Comparison of ENCODE assay signal across 15 cellular contexts in genomic region chr5:172929371-172929838, GRCh38. TPM values are rescaled to one million over a fixed set of nuclear protein-coding genes. Genes with fewer than 3 reads are reported as not detected.
A peak's percentile ranks its signal among the peaks of the same experiment; 100 is the strongest.
DNase-seq lines count a peak whose midpoint lies in the region; ATAC-seq, FAIRE-seq and TF ChIP-seq lines count a peak whose summit lies in the region.
"Had no signal": no experiment of that assay in that cellular context is flagged by ENCODE, and none has a peak within 500 bp of the region (broad histone marks: within the 10 kb centered on the region; RNA-seq: fewer than 3 reads in every experiment).

No MANE protein-coding gene starts in this region.

- no peaks in the 10 kb centered on the region for H3K27me3 ChIP-seq in endothelial cell of umbilical vein (ENCODE audit: control insufficient read depth in 2 of 2, insufficient read depth in 2 of 2, low read length in 2 of 2)
- no peaks in the 10 kb centered on the region for H3K27me3 ChIP-seq in suprapubic skin
- H3K27me3 ChIP-seq: cardiac muscle cell had no signal

- peaks cover 31% of the 10 kb centered on the region for H3K4me1 ChIP-seq in endothelial cell of umbilical vein (ENCODE audit: control insufficient read depth, extremely low read depth, insufficient read depth, low read length)
- no peaks in the 10 kb centered on the region for H3K4me1 ChIP-seq in mucosa of descending colon (ENCODE audit: low read depth)
- H3K4me1 ChIP-seq in suprapubic skin = peaks cover 15% of the 10 kb centered on the region

- CTCF ChIA-PET in endothelial cell of umbilical vein (lab: Charles Lee) = interaction anchor here (0.7 to 3.5 kb wide), 9 partner anchors 8 to 222 kb away, joined by 3 to 27 read pairs (median 4); no protein-coding TSS in a partner anchor

- no peak overlapping the region for H3K4me2 ChIP-seq in endothelial cell of umbilical vein (ENCODE audit: insufficient read depth, low read length)

- TF ChIP-seq CTCF in endothelial cell of umbilical vein (IDR thresholded peaks at IDR 0.05; ENCODE audit: extremely low read depth in 1 of 2, insufficient read depth in 1 of 2, low read depth in 1 of 2, low read length in 2 of 2) = no peak
- no peak for TF ChIP-seq CTCF in osteocyte (IDR thresholded peaks at IDR 0.05)
- TF ChIP-seq CTCF in mucosa of descending colon (IDR thresholded peaks at IDR 0.05) = no peak
- no peak for TF ChIP-seq CTCF in suprapubic skin (IDR thresholded peaks at IDR 0.05)

- peak overlapping the region; percentile 45 for H3K27ac ChIP-seq in endothelial cell of umbilical vein (ENCODE audit: insufficient read depth, low read depth, low read length)
- no peak overlapping the region for H3K27ac ChIP-seq in suprapubic skin
- H3K27ac ChIP-seq: cardiac muscle cell had no signal

- peak overlapping the region; percentile 45 for H3K27ac Mint-ChIP-seq in osteocyte (ENCODE audit: unreplicated experiment)
- H3K27ac Mint-ChIP-seq: activated T-helper 1 cell treated with anti-CD3 and anti-CD28 coated beads, Interleukin-12 subunit alpha, Interleukin-12 subunit beta, Interleukin-2, Interleukin-4 antibody, amounts not matched to agents 30 ng/mL and 10 ng/mL and 1 ng/mL, durations not matched to agents 14 hours and 24 hours and 36 hours had no signal

- POLR2A ChIA-PET in endothelial cell of umbilical vein (lab: Charles Lee) = interaction anchor here (0.8 kb wide), 1 partner anchor 158 kb away, joined by 3 read pairs; the partner anchor contains the start of gene DUSP1

- no TSS peak for BruUV-seq in endothelial cell of umbilical vein (replicated peaks; lab: Mats Ljungman, UMichigan)

- FAIRE-seq in endothelial cell of umbilical vein (lab: Jason Lieb, UNC) = peak; percentile 76
- FAIRE-seq in GM19239 (lab: Jason Lieb, UNC) = no peak
- FAIRE-seq: K562 had no signal

- no peaks in the 10 kb centered on the region for H3K9me1 ChIP-seq in endothelial cell of umbilical vein (replicated peaks; ENCODE audit: control insufficient read depth, extremely low read depth, insufficient read depth, low read length)

- H3K9ac ChIP-seq in endothelial cell of umbilical vein (replicated peaks; ENCODE audit: extremely low read depth, insufficient read depth, low read length) = no peak overlapping the region

- peaks cover 23% of the 10 kb centered on the region for H3K36me3 Mint-ChIP-seq in osteocyte (ENCODE audit: unreplicated experiment)

- H4K20me1 ChIP-seq in endothelial cell of umbilical vein (replicated peaks; ENCODE audit: control insufficient read depth, extremely low read depth, insufficient read depth, low read length) = no peaks in the 10 kb centered on the region

- DNase-seq in Caki2 (ENCODE audit: low read depth) (peak; percentile 72), RPMI7951 (ENCODE audit: low read depth) (peak; percentile 38), endothelial cell of umbilical vein (ENCODE audit: low read depth, low spot score) (peak; percentile 61), osteocyte (ENCODE audit: extremely low spot score, unreplicated experiment) (no peak), mucosa of descending colon (no peak), GM19239 (ENCODE audit: insufficient read length, low spot score) (no peak), suprapubic skin (ENCODE audit: low spot score in 2 of 2) (no peak)
- DNase-seq: activated CD4-positive, alpha-beta T cell treated with anti-CD3 and anti-CD28 coated beads, Interleukin-2, amount 50 U/mL, for 48 hours; NCI-H1694; NCI-H524 treated with DMSO at 0.1 percent for 48 hours; nucleus accumbens had no signal

- H3K4me3 ChIP-seq in endothelial cell of umbilical vein (replicated peaks in 1 of 3; ENCODE audit: insufficient read depth in 1 of 3, low read depth in 1 of 3, low read length in 3 of 3) (no peak overlapping the region), mucosa of descending colon (no peak overlapping the region), suprapubic skin (no peak overlapping the region)
- H3K4me3 ChIP-seq: cardiac muscle cell, K562 had no signal

- peaks cover 21% of the 10 kb centered on the region for H3K4me1 Mint-ChIP-seq in osteocyte (ENCODE audit: unreplicated experiment)

- intact Hi-C loops in endothelial cell of umbilical vein (cut with micrococcal nuclease) = no loop called here
- intact Hi-C loops in mucosa of descending colon (cut with DNase I, micrococcal nuclease) = no loop called here

- H3K79me2 ChIP-seq in endothelial cell of umbilical vein (ENCODE audit: control insufficient read depth, insufficient read depth, low read length) = no peaks in the 10 kb centered on the region

- H3K27me3 Mint-ChIP-seq in osteocyte (ENCODE audit: unreplicated experiment) = no peaks in the 10 kb centered on the region

- ATAC-seq in mucosa of descending colon = no peak
- ATAC-seq in HG02759 (IDR thresholded peaks at IDR 0.05; ENCODE audit: unreplicated experiment) = no peak
- ATAC-seq: K562 had no signal

- dilution Hi-C loops in endothelial cell of umbilical vein (cut with MboI; ENCODE audit: extremely low pct_ligation_motif_present, low sequenced_read_pairs) = no loop called here

- peaks cover 0 to 10% of the 10 kb centered on the region in 2 experiments for H3K36me3 ChIP-seq in endothelial cell of umbilical vein (ENCODE audit: control insufficient read depth in 2 of 2, extremely low read depth in 1 of 2, insufficient read depth in 2 of 2, low read length in 2 of 2)
- no peaks in the 10 kb centered on the region for H3K36me3 ChIP-seq in mucosa of descending colon (ENCODE audit: low read depth)
- peaks cover 32% of the 10 kb centered on the region for H3K36me3 ChIP-seq in suprapubic skin
- H3K36me3 ChIP-seq: cardiac muscle cell had no signal

- H3K9me3 ChIP-seq in endothelial cell of umbilical vein (replicated peaks; ENCODE audit: control insufficient read depth, insufficient read depth, low read length) (no peaks in the 10 kb centered on the region), mucosa of descending colon (no peaks in the 10 kb centered on the region), suprapubic skin (no peaks in the 10 kb centered on the region)

- no peaks in the 10 kb centered on the region for H3K9me3 Mint-ChIP-seq in osteocyte (ENCODE audit: unreplicated experiment)
- H3K9me3 Mint-ChIP-seq: activated T-helper 1 cell treated with anti-CD3 and anti-CD28 coated beads, Interleukin-12 subunit alpha, Interleukin-12 subunit beta, Interleukin-2, Interleukin-4 antibody, amounts not matched to agents 30 ng/mL and 10 ng/mL and 1 ng/mL, durations not matched to agents 14 hours and 24 hours and 36 hours had no signal

- no peak overlapping the region for H3K4me3 Mint-ChIP-seq in osteocyte (ENCODE audit: unreplicated experiment)
- H3K4me3 Mint-ChIP-seq: activated T-helper 1 cell treated with anti-CD3 and anti-CD28 coated beads, Interleukin-12 subunit alpha, Interleukin-12 subunit beta, Interleukin-2, Interleukin-4 antibody, amounts not matched to agents 30 ng/mL and 10 ng/mL and 1 ng/mL, durations not matched to agents 14 hours and 24 hours and 36 hours had no signal

- 73% methylated on average over 3 of the region's 3 CpGs for WGBS in suprapubic skin

- TF ChIP-seq POLR2A in endothelial cell of umbilical vein (IDR thresholded peaks at IDR 0.05; ENCODE audit: low read depth, low read length) (no peak), suprapubic skin (IDR thresholded peaks at IDR 0.05) (no peak)

- no peak overlapping the region for H2AFZ ChIP-seq in endothelial cell of umbilical vein (ENCODE audit: low read depth, low read length)

- no peak for TF ChIP-seq EP300 in suprapubic skin (IDR thresholded peaks at IDR 0.05)

- in situ Hi-C loops in Caki2 (cut with HindIII; ENCODE audit: low pct_unique_long_range_greater_than_20kb, low sequenced_read_pairs) = no loop called here

TF ChIP-seq in endothelial cell of umbilical vein, 7 proteins besides CTCF, POLR2A, EP300 and RAD21:
- TF ChIP-seq FOS (IDR thresholded peaks at IDR 0.05; ENCODE audit: borderline replicate concordance, insufficient read depth, low read length) (peak; percentile 61), JUN (IDR thresholded peaks at IDR 0.05; ENCODE audit: borderline replicate concordance, insufficient read depth, insufficient read length, low read depth) (no peak)

RNA-seq across cellular contexts. Expression of gene RPL26L1, which starts 29.8 kb away (rescaled TPM):
- 269 and 272 TPM in 2 replicates for total RNA-seq in Caki2 (2014; rRNA removed; shearing (Covaris generic); ENCODE audit: low replicate concordance)
- 97.3 and 97.4 TPM in 2 replicates for total RNA-seq in RPMI7951 (2014; rRNA removed; shearing (Covaris generic))
- total RNA-seq in endothelial cell of umbilical vein = 57.4 and 62.9 TPM in 2 replicates
- polyA plus RNA-seq in endothelial cell of umbilical vein = 63.5 and 78.3 TPM in 2 replicates
- 120 and 121 TPM in 2 replicates for polyA plus RNA-seq in endothelial cell of umbilical vein (2011; cell fraction: cytosol; rRNA removed)
- 37.8 and 41.6 TPM in 2 replicates for polyA plus RNA-seq in endothelial cell of umbilical vein (2011; cell fraction: nucleus; rRNA removed)
- 66.0 and 106 TPM in 2 replicates for polyA plus RNA-seq in endothelial cell of umbilical vein (2012)
- polyA minus RNA-seq in endothelial cell of umbilical vein = 36.3 and 41.4 TPM in 2 replicates
- 36.6 TPM for polyA minus RNA-seq in endothelial cell of umbilical vein (2011; cell fraction: cytosol; rRNA and poly(A)+ RNA removed)
- 5.0 and 5.1 TPM in 2 replicates for polyA minus RNA-seq in endothelial cell of umbilical vein (2011; cell fraction: nucleus; rRNA and poly(A)+ RNA removed)
- total RNA-seq in osteocyte = 43.5 and 45.1 TPM in 2 replicates
- 10 to 100 TPM; 16.1 to 26.5 (median 22.2) TPM for total RNA-seq in mucosa of descending colon
- total RNA-seq in suprapubic skin = 10 to 100 TPM; 14.2 to 30.7 (median 21.9) TPM

RNA-seq across cellular contexts. Expression of gene ATP6V0E1, which starts 54.2 kb away (rescaled TPM):
- 473 and 572 TPM in 2 replicates for total RNA-seq in Caki2 (2014; rRNA removed; shearing (Covaris generic); ENCODE audit: low replicate concordance)
- 96.0 and 115 TPM in 2 replicates for total RNA-seq in RPMI7951 (2014; rRNA removed; shearing (Covaris generic))
- total RNA-seq in endothelial cell of umbilical vein (217 and 222 TPM in 2 replicates), osteocyte (261 and 282 TPM in 2 replicates), mucosa of descending colon (100 to 1,000 TPM; 174 to 194 (median 190) TPM), suprapubic skin (10 to 100 TPM; 73.7 to 91.3 (median 82.1) TPM)
- 276 and 278 TPM in 2 replicates for polyA plus RNA-seq in endothelial cell of umbilical vein
- 260 and 263 TPM in 2 replicates for polyA plus RNA-seq in endothelial cell of umbilical vein (2011; cell fraction: cytosol; rRNA removed)
- polyA plus RNA-seq in endothelial cell of umbilical vein (2011; cell fraction: nucleus; rRNA removed) = 72.0 and 81.7 TPM in 2 replicates
- 395 and 462 TPM in 2 replicates for polyA plus RNA-seq in endothelial cell of umbilical vein (2012)
- polyA minus RNA-seq in endothelial cell of umbilical vein = 420 and 442 TPM in 2 replicates
- 38.9 TPM for polyA minus RNA-seq in endothelial cell of umbilical vein (2011; cell fraction: cytosol; rRNA and poly(A)+ RNA removed)
- polyA minus RNA-seq in endothelial cell of umbilical vein (2011; cell fraction: nucleus; rRNA and poly(A)+ RNA removed) = 40.5 and 54.7 TPM in 2 replicates

Comparison
In these comparisons a context has a peak if more than half of its experiments do, and no peak if none do; other contexts are left out.
1. DNase-seq: peak in Caki2 (single experiment), RPMI7951 (single experiment) and endothelial cell of umbilical vein (single experiment); none in osteocyte (single experiment), mucosa of descending colon (0 of 3), GM19239 (single experiment) and suprapubic skin (0 of 2).